In the genomic region with DNA sequence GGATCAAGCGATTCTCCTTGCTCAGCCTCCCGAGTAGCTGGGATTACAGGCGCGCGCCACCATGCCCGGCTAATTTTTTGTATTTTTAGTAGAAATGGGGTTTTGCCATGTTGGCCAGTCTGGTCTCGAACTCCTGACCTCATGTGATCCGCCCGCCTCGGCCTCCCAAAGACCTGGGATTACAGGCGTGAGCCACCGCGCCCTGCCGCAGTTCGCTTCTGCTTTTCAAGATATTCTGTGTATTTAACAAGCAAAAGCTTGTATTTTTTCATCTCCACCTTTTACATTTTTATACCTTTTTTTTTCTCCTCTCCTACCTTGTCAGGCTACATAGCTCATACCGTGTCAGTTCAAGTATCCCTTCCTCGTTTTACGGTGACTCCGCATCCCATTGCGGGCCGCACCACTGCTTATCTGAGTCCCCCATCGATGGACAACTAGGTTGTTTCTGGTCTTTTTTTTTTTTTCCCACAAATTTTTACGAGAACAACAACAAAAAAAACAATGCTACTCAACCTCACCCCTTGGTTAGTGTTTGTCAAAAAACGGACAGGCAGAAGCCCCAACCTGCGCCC, we compare ENCODE assay signal across 1 cellular context.
TF ChIP-seq lines count a peak whose summit lies in the region.

No MANE protein-coding gene starts in this region.

TF ChIP-seq in H1, 55 proteins besides CTCF, POLR2A, EP300 and RAD21:
- TF ChIP-seq KDM1A (IDR thresholded peaks at IDR 0.05; ENCODE audit: borderline replicate concordance, low read length): peak; percentile 42; the same call in 1 of the 2 replicates
TF ChIP-seq in H1: peak in this region for 1; not testable (repeated sequence) for 54.
